ENCODE assay signal across 10 cellular contexts in the genomic region with DNA sequence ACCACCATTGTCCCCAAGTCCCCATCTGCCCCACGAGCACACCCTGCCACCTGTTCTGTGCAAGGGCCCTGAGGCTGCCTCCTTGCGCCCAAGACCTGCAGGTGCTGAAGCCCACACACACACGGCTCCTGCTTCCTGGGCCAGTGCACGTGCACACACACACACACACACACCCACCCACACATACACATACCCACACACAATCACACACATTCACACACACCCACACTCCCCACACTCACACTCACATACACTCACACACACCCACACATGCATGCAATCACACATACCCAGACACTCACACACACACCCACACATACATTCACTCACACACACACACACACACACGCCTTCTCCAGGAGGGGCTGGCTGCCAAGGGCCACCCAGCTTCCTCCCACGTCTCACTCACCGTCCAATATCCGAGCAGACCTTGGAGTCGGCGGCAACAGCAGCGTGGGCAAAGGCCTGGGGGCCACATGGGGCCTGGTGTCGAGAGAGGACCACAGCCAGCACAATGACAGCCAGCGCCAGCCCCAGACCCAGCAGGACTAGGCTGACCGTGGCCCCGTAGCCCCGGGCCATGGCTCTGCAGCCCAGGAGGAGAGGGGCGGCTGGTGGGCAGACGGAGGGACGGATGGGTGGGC. TPM values are rescaled to one million over a fixed set of nuclear protein-coding genes. Genes with fewer than 3 reads are reported as not detected.
DNase-seq lines count a peak whose midpoint lies in the region; ATAC-seq and TF ChIP-seq lines count a peak whose summit lies in the region.
"Had no signal": no experiment of that assay in that cellular context is flagged by ENCODE, and none has a peak within 500 bp of the region (broad histone marks: within the 10 kb centered on the region; RNA-seq: fewer than 3 reads in every experiment).

No MANE protein-coding gene starts in this region.

- H3K27me3 Mint-ChIP-seq in CD4-positive, alpha-beta T cell: no peaks in the 10 kb centered on the region
- no peaks in the 10 kb centered on the region for H3K27me3 Mint-ChIP-seq in osteocyte (ENCODE audit: unreplicated experiment)

- POLR2A ChIA-PET in CD4-positive, alpha-beta T cell (lab: Charles Lee): no interaction called here
- POLR2A ChIA-PET in OCI-LY7 (lab: Charles Lee): no interaction called here

- peaks cover 29% of the 10 kb centered on the region for H3K4me1 Mint-ChIP-seq in CD4-positive, alpha-beta T cell (ENCODE audit: low read depth)
- H3K4me1 Mint-ChIP-seq in osteocyte (ENCODE audit: unreplicated experiment): peaks cover 74% of the 10 kb centered on the region

- ATAC-seq in CD4-positive, alpha-beta T cell (ENCODE audit: poor library complexity): no peak
- no peak for ATAC-seq in HG02759 (IDR thresholded peaks at IDR 0.05; ENCODE audit: unreplicated experiment)
- no peak for ATAC-seq in HG03175 (IDR thresholded peaks at IDR 0.05; ENCODE audit: unreplicated experiment)

- H3K36me3 ChIP-seq in OCI-LY7 (ENCODE audit: insufficient read depth, low read length): no peaks in the 10 kb centered on the region
- no peaks in the 10 kb centered on the region for H3K36me3 ChIP-seq in esophagus muscularis mucosa

- H3K4me3 ChIP-seq in OCI-LY7 (ENCODE audit: low read depth, low read length, poor library complexity, severe bottlenecking): no peak overlapping the region
- H3K4me3 ChIP-seq in esophagus muscularis mucosa: peak overlapping the region; percentile 37 to 60 (median 44)

- TF ChIP-seq EP300 in esophagus muscularis mucosa (IDR thresholded peaks at IDR 0.05): no peak

- DNase-seq in CD4-positive, alpha-beta T cell: no peak
- DNase-seq in OCI-LY7 (ENCODE audit: low spot score): peak; percentile 30
- DNase-seq in esophagus muscularis mucosa (ENCODE audit: extremely low spot score): no peak
- DNase-seq in osteocyte (ENCODE audit: extremely low spot score, unreplicated experiment): no peak
- DNase-seq in GM10266 (ENCODE audit: extremely low spot score): no peak
- DNase-seq in activated gamma-delta T cell (lab: John Stamatoyannopoulos, UW): no peak
- DNase-seq: midbrain had no signal

- no peak overlapping the region for H3K4me2 ChIP-seq in OCI-LY7 (ENCODE audit: low read length)

- no peaks in the 10 kb centered on the region for H3K9me3 Mint-ChIP-seq in CD4-positive, alpha-beta T cell
- H3K9me3 Mint-ChIP-seq in osteocyte (ENCODE audit: unreplicated experiment): no peaks in the 10 kb centered on the region
- H3K9me3 Mint-ChIP-seq: activated naive CD4-positive, alpha-beta T cell treated with anti-CD3 and anti-CD28 coated beads for 36 hours had no signal

- intact Hi-C loops in CD4-positive, alpha-beta T cell (cut with DNase I, micrococcal nuclease): loop anchor here in 1 of 2 experiments (10.0 kb wide), 1 partner anchor 59 kb away; a partner anchor contains a TSS
- intact Hi-C loops in OCI-LY7 (cut with micrococcal nuclease; ENCODE audit: unreplicated experiment) (loop anchor here (10.0 kb wide), 1 partner anchor 259 kb away; a partner anchor contains a TSS), esophagus muscularis mucosa (cut with DNase I) (loop anchor here (10.0 kb wide), 1 partner anchor 289 kb away; no protein-coding TSS in a partner anchor)

- H3K9me2 ChIP-seq in OCI-LY7 (ENCODE audit: insufficient read depth, low read length): no peaks in the 10 kb centered on the region

- H3K36me3 Mint-ChIP-seq in CD4-positive, alpha-beta T cell (ENCODE audit: low read depth): no peaks in the 10 kb centered on the region
- peaks cover 4% of the 10 kb centered on the region for H3K36me3 Mint-ChIP-seq in osteocyte (ENCODE audit: unreplicated experiment)

- no peak overlapping the region for H2AFZ ChIP-seq in OCI-LY7 (ENCODE audit: low read length)

- CTCF ChIA-PET in CD4-positive, alpha-beta T cell (lab: Charles Lee): no interaction called here
- CTCF ChIA-PET in OCI-LY7 (lab: Charles Lee; ENCODE audit: unreplicated experiment): no interaction called here

- H3K4me1 ChIP-seq in OCI-LY7 (ENCODE audit: insufficient read depth, low read length, poor library complexity, severe bottlenecking): peaks cover 22% of the 10 kb centered on the region
- peaks cover 35 to 56% (median 53%) of the 10 kb centered on the region in 4 donors for H3K4me1 ChIP-seq in esophagus muscularis mucosa

- WGBS in esophagus muscularis mucosa: 39% methylated on average over 19 of the region's 19 CpGs

- no peak for TF ChIP-seq POLR2A in esophagus muscularis mucosa (IDR thresholded peaks at IDR 0.05; ENCODE audit: low read depth)

- H3K27me3 ChIP-seq in CD4-positive, alpha-beta T cell (ENCODE audit: control insufficient read depth, insufficient read depth, low read length): no peaks in the 10 kb centered on the region
- H3K27me3 ChIP-seq in esophagus muscularis mucosa: no peaks in the 10 kb centered on the region

- H3K79me2 ChIP-seq in OCI-LY7 (ENCODE audit: insufficient read depth, low read depth, low read length): no peaks in the 10 kb centered on the region

- H3K4me3 Mint-ChIP-seq in CD4-positive, alpha-beta T cell: peak overlapping the region; percentile 63
- H3K4me3 Mint-ChIP-seq in osteocyte (ENCODE audit: unreplicated experiment): peak overlapping the region; percentile 70
- H3K4me3 Mint-ChIP-seq: activated naive CD4-positive, alpha-beta T cell treated with anti-CD3 and anti-CD28 coated beads for 36 hours had no signal

- no peaks in the 10 kb centered on the region for H4K20me1 ChIP-seq in OCI-LY7 (ENCODE audit: insufficient read depth, low read length)

- BruUV-seq in OCI-LY7 (replicated peaks; lab: Mats Ljungman, UMichigan): no TSS peak

- peak overlapping the region; percentile 36 for H3K27ac Mint-ChIP-seq in CD4-positive, alpha-beta T cell
- peak overlapping the region; percentile 90 for H3K27ac Mint-ChIP-seq in osteocyte (ENCODE audit: unreplicated experiment)
- H3K27ac Mint-ChIP-seq: activated naive CD4-positive, alpha-beta T cell treated with anti-CD3 and anti-CD28 coated beads for 36 hours had no signal

- no peaks in the 10 kb centered on the region for H3K9me3 ChIP-seq in CD4-positive, alpha-beta T cell (ENCODE audit: control insufficient read depth, low read length)
- H3K9me3 ChIP-seq in OCI-LY7 (ENCODE audit: low read length) (no peaks in the 10 kb centered on the region), esophagus muscularis mucosa (no peaks in the 10 kb centered on the region)

- no peak overlapping the region for H3K27ac ChIP-seq in CD4-positive, alpha-beta T cell (ENCODE audit: low read depth, low read length)
- H3K27ac ChIP-seq in OCI-LY7 (ENCODE audit: low read depth, low read length, poor library complexity, severe bottlenecking) (no peak overlapping the region), esophagus muscularis mucosa (replicated peaks in 1 of 4) (peak overlapping the region; percentile 57 to 86 (median 78))

- no peak for TF ChIP-seq CTCF in CD4-positive, alpha-beta T cell (IDR thresholded peaks at IDR 0.05)
- TF ChIP-seq CTCF in OCI-LY7 (conservative IDR thresholded peaks at IDR 0.05; ENCODE audit: low read length) (no peak), esophagus muscularis mucosa (IDR thresholded peaks at IDR 0.05) (no peak), osteocyte (IDR thresholded peaks at IDR 0.05) (no peak), GM10266 (IDR thresholded peaks at IDR 0.05; ENCODE audit: control insufficient read depth, insufficient read depth, low read depth, missing control alignments) (no peak)

RNA-seq across cellular contexts. Expression of a gene that starts 0.6 kb away (rescaled TPM):
- not detected for total RNA-seq in CD4-positive, alpha-beta T cell
- total RNA-seq in OCI-LY7 (2014; rRNA removed; shearing (Covaris generic)): 0.06 and 0.10 TPM in 2 replicates
- total RNA-seq in OCI-LY7 (2022) (not detected in 2 replicates), esophagus muscularis mucosa (10 to 100 TPM; 15.4 to 59.2 (median 37.2) TPM), osteocyte (136 and 150 TPM in 2 replicates)
- total RNA-seq: activated naive CD4-positive, alpha-beta T cell treated with anti-CD3 and anti-CD28 coated beads for 36 hours had no signal

RNA-seq across cellular contexts. Expression of a gene that starts 26.4 kb away (rescaled TPM):
- 10 to 100 TPM; 27.5 to 31.8 TPM for total RNA-seq in CD4-positive, alpha-beta T cell
- total RNA-seq in OCI-LY7 (2014; rRNA removed; shearing (Covaris generic)): 42.4 and 47.0 TPM in 2 replicates
- 65.5 and 66.2 TPM in 2 replicates for total RNA-seq in OCI-LY7 (2022)
- total RNA-seq in esophagus muscularis mucosa: 100 to 1,000 TPM in 2 of 4 donors, 10 to 100 TPM in 2; 63.6 to 116 (median 90.1) TPM
- total RNA-seq in osteocyte: 79.5 and 93.5 TPM in 2 replicates

Comparison
In these comparisons a context has a peak if more than half of its experiments do, and no peak if none do; other contexts are left out.
1. H3K27ac ChIP-seq: peak in esophagus muscularis mucosa (4 of 4); none in CD4-positive, alpha-beta T cell (single experiment) and OCI-LY7 (single experiment).
2. RNA of a gene that starts 0.6 kb away (total RNA-seq): 136 to 150 TPM in osteocyte and 15.4 to 59.2 TPM in esophagus muscularis mucosa; not detected in CD4-positive, alpha-beta T cell and 0.06 to 0.10 TPM in OCI-LY7; every median in the first group is over 10 times any median in the second.